In the genomic region with DNA sequence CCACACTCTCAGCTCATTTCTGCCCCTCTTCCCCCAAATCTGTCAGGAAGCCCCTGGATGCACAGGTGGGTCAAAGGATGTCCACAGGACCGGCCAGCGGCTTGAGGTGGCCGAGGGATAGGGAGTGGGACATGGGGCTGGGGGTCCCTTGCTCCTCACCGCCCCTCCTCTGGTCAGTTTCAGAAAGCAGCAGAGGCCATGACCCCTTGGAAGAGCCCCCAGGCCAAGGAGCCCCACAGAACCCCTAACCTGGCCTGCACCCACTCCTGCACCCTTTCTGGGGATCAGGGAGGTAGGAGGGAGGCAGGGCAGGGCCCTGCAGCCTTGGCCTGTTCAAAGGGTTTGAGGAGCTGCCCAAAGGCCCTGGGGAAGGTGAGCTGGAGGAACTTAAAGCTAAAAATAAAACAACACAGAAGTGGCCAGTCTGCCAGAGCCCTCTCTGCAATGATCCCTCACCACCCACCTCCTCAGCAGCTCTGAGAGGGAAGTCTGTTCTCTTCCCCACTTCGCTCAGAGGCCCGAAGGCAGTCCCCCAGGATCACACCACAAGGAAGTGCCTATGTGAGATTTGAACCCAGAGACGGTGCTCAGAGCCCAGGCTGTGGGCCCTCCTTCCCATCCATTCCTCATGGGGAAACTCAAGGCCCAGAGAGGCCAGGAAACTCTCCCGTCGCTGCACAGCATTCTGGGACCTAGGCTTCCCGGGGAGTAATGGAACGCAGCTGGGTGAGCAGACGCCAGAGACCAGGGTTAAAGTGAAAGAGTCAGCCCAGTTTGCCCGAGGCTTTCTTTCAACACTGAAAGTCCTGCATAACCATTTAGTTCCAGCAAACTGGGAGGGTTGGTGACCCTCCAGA, we compare ENCODE assay signal across 8 cellular contexts. TPM values are rescaled to one million over a fixed set of nuclear protein-coding genes. Genes with fewer than 3 reads are reported as not detected.
DNase-seq lines count a peak whose midpoint lies in the region; ATAC-seq and TF ChIP-seq lines count a peak whose summit lies in the region.

No MANE protein-coding gene starts in this region.

- peak overlapping the region; percentile 87 for H3K4me3 Mint-ChIP-seq in endothelial cell (ENCODE audit: unreplicated experiment)
- peak overlapping the region; percentile 74 to 83 (median 76) for H3K4me3 Mint-ChIP-seq in nephron

- H3K36me3 ChIP-seq in RWPE2 (ENCODE audit: low read depth): no peaks in the 10 kb centered on the region; the same call in none of the 2 replicates

- peaks cover 11% of the 10 kb centered on the region for H3K27me3 Mint-ChIP-seq in endothelial cell (ENCODE audit: unreplicated experiment)
- H3K27me3 Mint-ChIP-seq in nephron (ENCODE audit: low read depth): peaks cover 4% of the 10 kb centered on the region

- ATAC-seq in RWPE2 (ENCODE audit: low read depth) (peak; percentile 28), HG02759 (IDR thresholded peaks at IDR 0.05; ENCODE audit: unreplicated experiment) (no peak)

- peaks cover 16% of the 10 kb centered on the region for H3K9me3 ChIP-seq in RWPE2 (ENCODE audit: severe bottlenecking)

- peak overlapping the region; percentile 36 for H3K27ac ChIP-seq in RWPE2 (ENCODE audit: poor library complexity, severe bottlenecking)

- H3K4me1 ChIP-seq in RWPE2 (ENCODE audit: insufficient read depth, poor library complexity, severe bottlenecking): no peaks in the 10 kb centered on the region

- peak overlapping the region; percentile 36 for H3K4me3 ChIP-seq in RWPE2 (ENCODE audit: severe bottlenecking)

- DNase-seq in AG20443 (ENCODE audit: low spot score): peak; percentile 56
- no peak for DNase-seq in RWPE2 (ENCODE audit: low spot score)
- DNase-seq in endothelial cell (ENCODE audit: low spot score): no peak
- no peak for DNase-seq in DMS53 treated with DMSO at 0.1 percent for 48 hours (lab: John Stamatoyannopoulos, UW; ENCODE audit: unreplicated experiment)
- no peak for DNase-seq in NCI-H2227 (lab: John Stamatoyannopoulos, UW; ENCODE audit: unreplicated experiment)
- DNase-seq in kidney tubule cell (ENCODE audit: low spot score): no peak

- H3K36me3 Mint-ChIP-seq in endothelial cell (ENCODE audit: low read depth, unreplicated experiment): peaks cover 20% of the 10 kb centered on the region
- peaks cover 8% of the 10 kb centered on the region for H3K36me3 Mint-ChIP-seq in nephron (ENCODE audit: low read depth)

- H3K4me1 Mint-ChIP-seq in endothelial cell (ENCODE audit: unreplicated experiment) (peaks cover 50% of the 10 kb centered on the region), nephron (peaks cover 22% of the 10 kb centered on the region)

- peaks cover 12% of the 10 kb centered on the region for H3K9me3 Mint-ChIP-seq in endothelial cell (ENCODE audit: unreplicated experiment)
- peaks cover 8% of the 10 kb centered on the region for H3K9me3 Mint-ChIP-seq in nephron

- H3K27ac Mint-ChIP-seq in endothelial cell (ENCODE audit: unreplicated experiment): peak overlapping the region; percentile 81
- H3K27ac Mint-ChIP-seq in nephron: peak overlapping the region; percentile 59 to 68 (median 67)

- TF ChIP-seq CTCF in RWPE2 (IDR thresholded peaks at IDR 0.05; ENCODE audit: poor library complexity, severe bottlenecking) (no peak), endothelial cell (IDR thresholded peaks at IDR 0.05; ENCODE audit: unreplicated experiment) (no peak), nephron (IDR thresholded peaks at IDR 0.05; ENCODE audit: unreplicated experiment in 3 of 3) (no peak)

- H3K27me3 ChIP-seq in RWPE2 (ENCODE audit: insufficient read depth, poor library complexity, severe bottlenecking): no peaks in the 10 kb centered on the region

RNA-seq across cellular contexts. Expression of a gene that starts 0.9 kb away (rescaled TPM):
- total RNA-seq in endothelial cell (ENCODE audit: unreplicated experiment): 113 TPM

RNA-seq across cellular contexts. Expression of a gene that starts 23.9 kb away (rescaled TPM):
- total RNA-seq in endothelial cell (ENCODE audit: unreplicated experiment): 63.3 TPM

RNA-seq across cellular contexts. Expression of a gene that starts 45.9 kb away (rescaled TPM):
- total RNA-seq in endothelial cell (ENCODE audit: unreplicated experiment): 80.0 TPM

RNA-seq across cellular contexts. Expression of a gene that starts 50.9 kb away (rescaled TPM):
- total RNA-seq in endothelial cell (ENCODE audit: unreplicated experiment): 51.3 TPM
